Comparison of ENCODE assay signal across 16 cellular contexts in the genomic region with DNA sequence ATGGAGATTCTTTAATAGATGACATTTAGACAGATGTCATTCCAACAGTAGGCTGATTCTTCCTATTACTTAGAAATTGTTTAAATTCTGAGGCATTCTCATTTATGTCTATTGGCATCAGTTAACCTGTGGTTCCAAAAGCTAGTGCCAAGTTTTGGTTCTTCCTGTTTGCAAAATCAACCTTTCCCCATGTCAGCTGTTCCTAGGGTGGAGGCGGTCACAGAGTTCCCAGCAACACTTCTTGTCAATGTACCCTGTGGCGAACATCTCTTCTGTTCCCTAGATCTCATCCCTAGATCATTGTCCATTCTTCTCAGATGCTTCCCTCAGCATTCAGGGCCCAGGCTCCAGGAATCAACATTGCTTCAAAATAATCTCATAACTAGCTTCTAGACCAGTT.
DNase-seq lines count a peak whose midpoint lies in the region; ATAC-seq and TF ChIP-seq lines count a peak whose summit lies in the region.
"Had no signal": no experiment of that assay in that cellular context is flagged by ENCODE, and none has a peak within 500 bp of the region (broad histone marks: within the 10 kb centered on the region; RNA-seq: fewer than 3 reads in every experiment).

No MANE protein-coding gene starts in this region.

- H4K5ac ChIP-seq in H9 (ENCODE audit: insufficient read length, low read depth, low read length), result no peak overlapping the region

- H3K4me3 Mint-ChIP-seq in H9 (no peak overlapping the region), nephron progenitor cell (no peak overlapping the region)
- no peak overlapping the region for H3K4me3 Mint-ChIP-seq in stimulated activated effector memory CD8-positive, alpha-beta T cell treated with anti-CD3 and anti-CD28 coated beads, Interleukin-12 subunit alpha, Interleukin-12 subunit beta, amount 100 ng/mL, for 72 hours
- H3K4me3 Mint-ChIP-seq: CD8-positive, alpha-beta T cell; GM23338 had no signal

- H3K9me3 ChIP-seq in H9 (ENCODE audit: control insufficient read depth, low read depth, low read length), result no peaks in the 10 kb centered on the region
- no peaks in the 10 kb centered on the region for H3K9me3 ChIP-seq in adipocyte (ENCODE audit: control insufficient read depth, low read length)
- H3K9me3 ChIP-seq: BE2C, SJCRH30 had no signal

- H2BK5ac ChIP-seq in H9 (ENCODE audit: insufficient read length, low read length), result no peak overlapping the region

- H3K27ac ChIP-seq in H9 (ENCODE audit: insufficient read length, low read depth, low read length) (no peak overlapping the region), RWPE1 (no peak overlapping the region)
- H3K27ac ChIP-seq: SJCRH30 had no signal

- H3K4me2 ChIP-seq in H9 (ENCODE audit: insufficient read depth, insufficient read length, low read length), result no peak overlapping the region
- H3K4me2 ChIP-seq: GM23338 had no signal

- no peak overlapping the region for H3K56ac ChIP-seq in H9 (ENCODE audit: insufficient read length, low read depth, low read length)

- H3K23ac ChIP-seq in H9 (ENCODE audit: insufficient read length, low read depth, low read length), result no peak overlapping the region

- TF ChIP-seq CTCF in H9 (conservative IDR thresholded peaks at IDR 0.05) (no peak), nephron progenitor cell (IDR thresholded peaks at IDR 0.05) (no peak), RWPE1 (conservative IDR thresholded peaks at IDR 0.05; ENCODE audit: low read depth) (no peak)

- H3K18ac ChIP-seq in H9 (ENCODE audit: insufficient read length, low read depth, low read length), result no peak overlapping the region

- H3K79me1 ChIP-seq in H9 (ENCODE audit: insufficient read depth, low read depth, low read length, poor library complexity, severe bottlenecking), result no peaks in the 10 kb centered on the region

- no peak overlapping the region for H2BK12ac ChIP-seq in H9 (ENCODE audit: insufficient read length, low read depth, low read length)

- CTCF ChIA-PET in RWPE1 (lab: Yijun Ruan, JAX), result no interaction called here

- no peak overlapping the region for H3K14ac ChIP-seq in H9 (ENCODE audit: insufficient read depth, low read length)

- no peak overlapping the region for H4K8ac ChIP-seq in H9 (replicated peaks; ENCODE audit: insufficient read length, low read depth, low read length)

- H3K9me3 Mint-ChIP-seq in H9, result no peaks in the 10 kb centered on the region
- H3K9me3 Mint-ChIP-seq in nephron progenitor cell, result no peaks in the 10 kb centered on the region
- no peaks in the 10 kb centered on the region for H3K9me3 Mint-ChIP-seq in stimulated activated effector memory CD8-positive, alpha-beta T cell treated with anti-CD3 and anti-CD28 coated beads, Interleukin-12 subunit alpha, Interleukin-12 subunit beta, amount 100 ng/mL, for 72 hours
- H3K9me3 Mint-ChIP-seq: CD8-positive, alpha-beta T cell; GM23338 had no signal

- no peaks in the 10 kb centered on the region for H3K23me2 ChIP-seq in H9 (ENCODE audit: insufficient read length, low read depth, low read length, poor library complexity, severe bottlenecking)

- H3T11ph ChIP-seq in H9 (ENCODE audit: low read length), result peak overlapping the region; percentile 47

- H3K4me1 Mint-ChIP-seq in H9 (peaks cover 36 to 43% of the 10 kb centered on the region in 2 experiments), nephron progenitor cell (peaks cover 60% of the 10 kb centered on the region)
- no peaks in the 10 kb centered on the region for H3K4me1 Mint-ChIP-seq in stimulated activated effector memory CD8-positive, alpha-beta T cell treated with anti-CD3 and anti-CD28 coated beads, Interleukin-12 subunit alpha, Interleukin-12 subunit beta, amount 100 ng/mL, for 72 hours

- H4K20me1 ChIP-seq in H9 (ENCODE audit: control insufficient read depth, insufficient read depth, insufficient read length), result no peaks in the 10 kb centered on the region

- no peak overlapping the region for H3K27ac Mint-ChIP-seq in H9
- peak overlapping the region; percentile 75 for H3K27ac Mint-ChIP-seq in nephron progenitor cell
- H3K27ac Mint-ChIP-seq in stimulated activated effector memory CD8-positive, alpha-beta T cell treated with anti-CD3 and anti-CD28 coated beads, Interleukin-12 subunit alpha, Interleukin-12 subunit beta, amount 100 ng/mL, for 72 hours, result peak overlapping the region; percentile 0
- H3K27ac Mint-ChIP-seq: CD8-positive, alpha-beta T cell; GM23338 had no signal

- WGBS in H9 (ENCODE audit: extremely low coverage, insufficient read length, low lambda C conversion rate), result no CpG with 5 or more reads among the region's 2 CpGs

- POLR2A ChIA-PET in RWPE1 (lab: Yijun Ruan, JAX; ENCODE audit: low non-redundant PET), result no interaction called here

- no peaks in the 10 kb centered on the region for H3K27me3 ChIP-seq in H9 (ENCODE audit: insufficient read depth, low read length)
- no peaks in the 10 kb centered on the region for H3K27me3 ChIP-seq in adipocyte (replicated peaks; ENCODE audit: control insufficient read depth, insufficient read depth, low read length)
- H3K27me3 ChIP-seq: BE2C, SJCRH30 had no signal

- H2BK15ac ChIP-seq in H9 (ENCODE audit: low read depth, low read length), result no peak overlapping the region

- no peaks in the 10 kb centered on the region for H3K27me3 Mint-ChIP-seq in H9 (ENCODE audit: low read depth)
- H3K27me3 Mint-ChIP-seq in nephron progenitor cell (ENCODE audit: low read depth, poor library complexity), result no peaks in the 10 kb centered on the region

- H3K36me3 Mint-ChIP-seq in H9 (ENCODE audit: insufficient read depth in 1 of 3, low read depth in 3 of 3) (no peaks in the 10 kb centered on the region), nephron progenitor cell (ENCODE audit: low read depth) (no peaks in the 10 kb centered on the region)
- H3K36me3 Mint-ChIP-seq in stimulated activated effector memory CD8-positive, alpha-beta T cell treated with anti-CD3 and anti-CD28 coated beads, Interleukin-12 subunit alpha, Interleukin-12 subunit beta, amount 100 ng/mL, for 72 hours, result no peaks in the 10 kb centered on the region
- H3K36me3 Mint-ChIP-seq: CD8-positive, alpha-beta T cell had no signal

- DNase-seq in H9 (no peak), adipocyte (ENCODE audit: low read depth) (no peak), nephron progenitor cell (no peak), iPS-NIHi7 (ENCODE audit: extremely low spot score) (no peak), EL (no peak), RWPE1 (ENCODE audit: low spot score) (no peak)
- DNase-seq in stimulated activated effector memory CD8-positive, alpha-beta T cell treated with anti-CD3 and anti-CD28 coated beads, Interleukin-12 subunit alpha, Interleukin-12 subunit beta, amount 100 ng/mL, for 72 hours (ENCODE audit: low spot score in 2 of 2), result no peak
- DNase-seq: BE2C; CD8-positive, alpha-beta T cell; NCI-H1092; NCI-H1694; NCI-H2107; RPMI8226; SJCRH30 had no signal

- H3K36me3 ChIP-seq in adipocyte (ENCODE audit: control insufficient read depth, insufficient read depth, low read length, severe bottlenecking), result no peaks in the 10 kb centered on the region
- H3K36me3 ChIP-seq: BE2C, SJCRH30 had no signal

- H3K4me1 ChIP-seq in H9 (ENCODE audit: insufficient read depth, low read length), result peaks cover 5% of the 10 kb centered on the region; the same call in 1 of the 2 replicates
- peaks cover 27% of the 10 kb centered on the region for H3K4me1 ChIP-seq in adipocyte (ENCODE audit: control insufficient read depth, insufficient read depth, low read length)
- H3K4me1 ChIP-seq: BE2C had no signal

- no peak overlapping the region for H2BK120ac ChIP-seq in H9 (ENCODE audit: low read depth, low read length, poor library complexity, severe bottlenecking)

- no peak overlapping the region for H4K91ac ChIP-seq in H9 (ENCODE audit: insufficient read length, low read depth, low read length)

- no peak overlapping the region for H2AFZ ChIP-seq in H9 (ENCODE audit: low read length)

- no peak overlapping the region for H3K9ac ChIP-seq in H9 (ENCODE audit: extremely low read depth, insufficient read length, low read length)
- H3K9ac ChIP-seq in adipocyte (ENCODE audit: low read length), result no peak overlapping the region

- no peak overlapping the region for H2BK20ac ChIP-seq in H9 (ENCODE audit: low read depth, low read length, poor library complexity, severe bottlenecking)

- no peaks in the 10 kb centered on the region for H3K79me2 ChIP-seq in H9 (ENCODE audit: insufficient read depth, low read length)

- no peak for ATAC-seq in stimulated activated effector memory CD8-positive, alpha-beta T cell treated with anti-CD3 and anti-CD28 coated beads, Interleukin-12 subunit alpha, Interleukin-12 subunit beta, amount 100 ng/mL, for 72 hours
- ATAC-seq in HG02623 (IDR thresholded peaks at IDR 0.05; ENCODE audit: unreplicated experiment), result no peak
- ATAC-seq: CD8-positive, alpha-beta T cell; GM23338 had no signal

- H2AK5ac ChIP-seq in H9 (ENCODE audit: insufficient read length, low read length), result no peak overlapping the region

- no peak overlapping the region for H3K4ac ChIP-seq in H9 (ENCODE audit: low read depth, low read length)

- peak overlapping the region; percentile 9 for H3K4me3 ChIP-seq in adipocyte (ENCODE audit: low read length)
- H3K4me3 ChIP-seq: GM23338, SJCRH30 had no signal

Comparison
In these comparisons a context has a peak if more than half of its experiments do, and no peak if none do; other contexts are left out.
1. H3K27ac Mint-ChIP-seq: peak in nephron progenitor cell (single experiment) and stimulated activated effector memory CD8-positive, alpha-beta T cell treated with anti-CD3 and anti-CD28 coated beads, Interleukin-12 subunit alpha, Interleukin-12 subunit beta, amount 100 ng/mL, for 72 hours (single experiment); none in H9 (0 of 3).